In the genomic region with DNA sequence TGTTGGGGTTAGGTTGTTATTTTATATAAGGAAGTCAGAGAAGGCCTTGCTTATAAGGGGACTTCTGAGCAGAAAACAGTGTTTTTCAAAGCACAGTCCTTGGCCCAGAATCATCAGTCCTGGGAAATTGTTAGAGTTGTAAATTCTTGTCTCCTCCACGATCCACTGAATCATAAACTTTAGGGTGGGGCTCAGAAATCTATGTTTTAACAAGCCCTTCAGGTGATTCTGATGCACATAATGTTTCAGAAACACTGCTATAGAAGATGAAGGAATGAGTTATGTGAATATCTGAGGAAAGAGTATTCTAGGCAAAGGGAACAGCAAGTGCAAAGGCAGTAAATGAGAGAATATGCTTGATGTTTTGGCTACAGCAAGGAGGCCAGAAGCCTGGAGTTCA, we compare ENCODE assay signal across 22 cellular contexts.
DNase-seq lines count a peak whose midpoint lies in the region; ATAC-seq, FAIRE-seq and TF ChIP-seq lines count a peak whose summit lies in the region.
"Had no signal": no experiment of that assay in that cellular context is flagged by ENCODE, and none has a peak within 500 bp of the region (broad histone marks: within the 10 kb centered on the region; RNA-seq: fewer than 3 reads in every experiment).

No MANE protein-coding gene starts in this region.

- H3K27ac ChIP-seq in A549 (peak overlapping the region; percentile 47 to 90; a peak in 4 of 6 replicates), mammary epithelial cell (ENCODE audit: insufficient read depth, low read depth, low read length) (peak overlapping the region; percentile 72), foreskin keratinocyte (peak overlapping the region; percentile 90)
- H3K27ac ChIP-seq: BLaER1, HL-60 had no signal

- TF ChIP-seq CTCF in A549 (IDR thresholded peaks at IDR 0.05) (no peak), mammary epithelial cell (conservative IDR thresholded peaks at IDR 0.05 in 1 of 2, IDR thresholded peaks at IDR 0.05 in 1 of 2; ENCODE audit: extremely low read depth in 1 of 2, insufficient read depth in 1 of 2, low read depth in 1 of 2, low read length in 2 of 2) (no peak), foreskin keratinocyte (conservative IDR thresholded peaks at IDR 0.05) (no peak), foreskin fibroblast (IDR thresholded peaks at IDR 0.05; ENCODE audit: low read depth, low read length) (no peak)

- H3K27me3 ChIP-seq in mammary epithelial cell (ENCODE audit: insufficient read depth, low read length) (no peaks in the 10 kb centered on the region), foreskin keratinocyte (no peaks in the 10 kb centered on the region)

- peaks cover 6% of the 10 kb centered on the region for H3K79me2 ChIP-seq in mammary epithelial cell (ENCODE audit: insufficient read depth, low read length)

- no peak for TF ChIP-seq RAD21 in A549 (conservative IDR thresholded peaks at IDR 0.05 in 1 of 2, IDR thresholded peaks at IDR 0.05 in 1 of 2)

- H3K4me1 ChIP-seq in A549, result peaks cover 44% of the 10 kb centered on the region
- peaks cover 38% of the 10 kb centered on the region for H3K4me1 ChIP-seq in mammary epithelial cell (ENCODE audit: insufficient read depth, low read length)
- peaks cover 22% of the 10 kb centered on the region for H3K4me1 ChIP-seq in foreskin keratinocyte
- H3K4me1 ChIP-seq: BLaER1 had no signal

- no peak for TF ChIP-seq EP300 in A549 (IDR thresholded peaks at IDR 0.05)

- no peak overlapping the region for H3K4me3 ChIP-seq in A549
- H3K4me3 ChIP-seq in mammary epithelial cell (replicated peaks in 1 of 3; ENCODE audit: insufficient read depth in 1 of 3, low read depth in 2 of 3, low read length in 3 of 3), result no peak overlapping the region
- no peak overlapping the region for H3K4me3 ChIP-seq in foreskin fibroblast (ENCODE audit: low read depth in 1 of 2, low read length in 2 of 2)
- H3K4me3 ChIP-seq: BLaER1, GM23338 had no signal

- 15% methylated on average over 1 of the region's 1 CpG for WGBS in A549 (ENCODE audit: missing lambda C conversion rate)
- 0% methylated on average over 1 of the region's 1 CpG for WGBS in mammary epithelial cell (ENCODE audit: low coverage, missing lambda C conversion rate)

- CTCF ChIA-PET in A549 (lab: Yijun Ruan, JAX) (interaction anchor here (1.0 to 1.1 kb wide), 2 partner anchors 11 to 92 kb away, joined by 3 to 4 read pairs; no protein-coding TSS in a partner anchor), mammary epithelial cell (lab: Charles Lee; ENCODE audit: low non-redundant PET) (no interaction called here)

- DNase-seq in A549 (ENCODE audit: low read depth in 1 of 2, low spot score in 1 of 2) (no peak), GM19239 (ENCODE audit: insufficient read length, low spot score) (no peak), mammary epithelial cell (peak; percentile 63), foreskin keratinocyte (peak in 1 of 2 donors; percentile 75), AG08395 (ENCODE audit: low spot score) (no peak), NCI-H2227 (lab: John Stamatoyannopoulos, UW; ENCODE audit: unreplicated experiment) (no peak), foreskin fibroblast (no peak)
- no peak for DNase-seq in activated CD8-positive, alpha-beta memory T cell treated with anti-CD3 and anti-CD28 coated beads for 24 hours
- DNase-seq: 8988T; ACHN; CD4-positive, alpha-beta memory T cell; DMS153; DMS79; GDM1; HCEC 1CT; IMR-90 had no signal

- H4K20me1 ChIP-seq in mammary epithelial cell (ENCODE audit: insufficient read depth, low read length), result no peaks in the 10 kb centered on the region
- H4K20me1 ChIP-seq: BLaER1 had no signal

- ATAC-seq in A549 (no peak), foreskin keratinocyte (peak; percentile 17)
- ATAC-seq: GM23338 had no signal

- dilution Hi-C loops in mammary epithelial cell (cut with HindIII; ENCODE audit: low sequenced_read_pairs), result loop anchor here (5.0 kb wide), 1 partner anchor 36 kb away; no protein-coding TSS in a partner anchor

- 0 out of 3 replicates have a peak overlapping the region, but pooled peaks have one; percentile 7 for H3K4me2 ChIP-seq in A549
- peak overlapping the region; percentile 35 for H3K4me2 ChIP-seq in mammary epithelial cell (ENCODE audit: insufficient read depth, low read depth, low read length)
- H3K4me2 ChIP-seq: BLaER1, GM23338 had no signal

- in situ Hi-C loops in mammary epithelial cell (cut with MboI; ENCODE audit: low sequenced_read_pairs in 2 of 2), result no loop called here

- TF ChIP-seq POLR2A in A549 (IDR thresholded peaks at IDR 0.05; ENCODE audit: low read length), result no peak

- intact Hi-C loops in mammary epithelial cell (cut with micrococcal nuclease), result no loop called here

- POLR2A ChIA-PET in A549 (lab: Yijun Ruan, JAX), result no interaction called here

- H3K9me3 ChIP-seq in A549 (no peaks in the 10 kb centered on the region), mammary epithelial cell (replicated peaks; ENCODE audit: insufficient read depth, low read length) (no peaks in the 10 kb centered on the region)
- H3K9me3 ChIP-seq: BLaER1 had no signal

- H3K9ac ChIP-seq in mammary epithelial cell (ENCODE audit: insufficient read depth, low read length), result no peak overlapping the region
- H3K9ac ChIP-seq: BLaER1 had no signal

- FAIRE-seq in A549 (lab: Jason Lieb, UNC) (peak; percentile 93), GM19239 (lab: Jason Lieb, UNC) (peak; percentile 33)
- FAIRE-seq: GM12892, GM18507, H54 had no signal

- H3K36me3 ChIP-seq in mammary epithelial cell (ENCODE audit: insufficient read depth, low read length), result no peaks in the 10 kb centered on the region
- H3K36me3 ChIP-seq: BLaER1 had no signal

- peak overlapping the region; percentile 20 for H2AFZ ChIP-seq in mammary epithelial cell (ENCODE audit: low read depth, low read length)
- H2AFZ ChIP-seq: GM23338 had no signal

- BruUV-seq in mammary epithelial cell (replicated peaks; lab: Mats Ljungman, UMichigan), result no TSS peak

TF ChIP-seq in A549, 52 proteins besides CTCF, POLR2A, EP300 and RAD21 (continues in another document):
- TF ChIP-seq, protein P1, sequence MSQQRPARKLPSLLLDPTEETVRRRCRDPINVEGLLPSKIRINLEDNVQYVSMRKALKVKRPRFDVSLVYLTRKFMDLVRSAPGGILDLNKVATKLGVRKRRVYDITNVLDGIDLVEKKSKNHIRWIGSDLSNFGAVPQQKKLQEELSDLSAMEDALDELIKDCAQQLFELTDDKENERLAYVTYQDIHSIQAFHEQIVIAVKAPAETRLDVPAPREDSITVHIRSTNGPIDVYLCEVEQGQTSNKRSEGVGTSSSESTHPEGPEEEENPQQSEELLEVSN (IDR thresholded peaks at IDR 0.05; ENCODE audit: borderline replicate concordance, low read depth), result no peak
- TF ChIP-seq CHD2 (IDR thresholded peaks at IDR 0.05; ENCODE audit: low read length, partially characterized antibody), result no peak
- TF ChIP-seq, protein P2, sequence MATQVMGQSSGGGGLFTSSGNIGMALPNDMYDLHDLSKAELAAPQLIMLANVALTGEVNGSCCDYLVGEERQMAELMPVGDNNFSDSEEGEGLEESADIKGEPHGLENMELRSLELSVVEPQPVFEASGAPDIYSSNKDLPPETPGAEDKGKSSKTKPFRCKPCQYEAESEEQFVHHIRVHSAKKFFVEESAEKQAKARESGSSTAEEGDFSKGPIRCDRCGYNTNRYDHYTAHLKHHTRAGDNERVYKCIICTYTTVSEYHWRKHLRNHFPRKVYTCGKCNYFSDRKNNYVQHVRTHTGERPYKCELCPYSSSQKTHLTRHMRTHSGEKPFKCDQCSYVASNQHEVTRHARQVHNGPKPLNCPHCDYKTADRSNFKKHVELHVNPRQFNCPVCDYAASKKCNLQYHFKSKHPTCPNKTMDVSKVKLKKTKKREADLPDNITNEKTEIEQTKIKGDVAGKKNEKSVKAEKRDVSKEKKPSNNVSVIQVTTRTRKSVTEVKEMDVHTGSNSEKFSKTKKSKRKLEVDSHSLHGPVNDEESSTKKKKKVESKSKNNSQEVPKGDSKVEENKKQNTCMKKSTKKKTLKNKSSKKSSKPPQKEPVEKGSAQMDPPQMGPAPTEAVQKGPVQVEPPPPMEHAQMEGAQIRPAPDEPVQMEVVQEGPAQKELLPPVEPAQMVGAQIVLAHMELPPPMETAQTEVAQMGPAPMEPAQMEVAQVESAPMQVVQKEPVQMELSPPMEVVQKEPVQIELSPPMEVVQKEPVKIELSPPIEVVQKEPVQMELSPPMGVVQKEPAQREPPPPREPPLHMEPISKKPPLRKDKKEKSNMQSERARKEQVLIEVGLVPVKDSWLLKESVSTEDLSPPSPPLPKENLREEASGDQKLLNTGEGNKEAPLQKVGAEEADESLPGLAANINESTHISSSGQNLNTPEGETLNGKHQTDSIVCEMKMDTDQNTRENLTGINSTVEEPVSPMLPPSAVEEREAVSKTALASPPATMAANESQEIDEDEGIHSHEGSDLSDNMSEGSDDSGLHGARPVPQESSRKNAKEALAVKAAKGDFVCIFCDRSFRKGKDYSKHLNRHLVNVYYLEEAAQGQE (IDR thresholded peaks at IDR 0.05), result no peak
- TF ChIP-seq, protein P3, sequence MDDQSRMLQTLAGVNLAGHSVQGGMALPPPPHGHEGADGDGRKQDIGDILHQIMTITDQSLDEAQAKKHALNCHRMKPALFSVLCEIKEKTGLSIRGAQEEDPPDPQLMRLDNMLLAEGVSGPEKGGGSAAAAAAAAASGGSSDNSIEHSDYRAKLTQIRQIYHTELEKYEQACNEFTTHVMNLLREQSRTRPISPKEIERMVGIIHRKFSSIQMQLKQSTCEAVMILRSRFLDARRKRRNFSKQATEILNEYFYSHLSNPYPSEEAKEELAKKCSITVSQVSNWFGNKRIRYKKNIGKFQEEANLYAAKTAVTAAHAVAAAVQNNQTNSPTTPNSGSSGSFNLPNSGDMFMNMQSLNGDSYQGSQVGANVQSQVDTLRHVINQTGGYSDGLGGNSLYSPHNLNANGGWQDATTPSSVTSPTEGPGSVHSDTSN (IDR thresholded peaks at IDR 0.05), result no peak
- TF ChIP-seq TP53 (CRISPR knock-in tag; IDR thresholded peaks at IDR 0.05), result no peak
- TF ChIP-seq NFE2L2 (conservative IDR thresholded peaks at IDR 0.05; ENCODE audit: low read length), result no peak
- TF ChIP-seq EHF (CRISPR knock-in tag; IDR thresholded peaks at IDR 0.05), result no peak
- TF ChIP-seq ESRRA (IDR thresholded peaks at IDR 0.05; ENCODE audit: borderline replicate concordance, low read length), result no peak
- no peak for TF ChIP-seq EHMT2 (IDR thresholded peaks at IDR 0.05; ENCODE audit: low read depth)
- no peak for TF ChIP-seq FOSB (CRISPR knock-in tag; IDR thresholded peaks at IDR 0.05)
- no peak for TF ChIP-seq TFCP2L1 (CRISPR knock-in tag; IDR thresholded peaks at IDR 0.05)
- no peak for TF ChIP-seq NR3C1 (IDR thresholded peaks at IDR 0.05)
- no peak for TF ChIP-seq RCOR1 (IDR thresholded peaks at IDR 0.05; ENCODE audit: low read depth, low read length)
